Comparison of ENCODE assay signal across 9 cellular contexts in the genomic region with DNA sequence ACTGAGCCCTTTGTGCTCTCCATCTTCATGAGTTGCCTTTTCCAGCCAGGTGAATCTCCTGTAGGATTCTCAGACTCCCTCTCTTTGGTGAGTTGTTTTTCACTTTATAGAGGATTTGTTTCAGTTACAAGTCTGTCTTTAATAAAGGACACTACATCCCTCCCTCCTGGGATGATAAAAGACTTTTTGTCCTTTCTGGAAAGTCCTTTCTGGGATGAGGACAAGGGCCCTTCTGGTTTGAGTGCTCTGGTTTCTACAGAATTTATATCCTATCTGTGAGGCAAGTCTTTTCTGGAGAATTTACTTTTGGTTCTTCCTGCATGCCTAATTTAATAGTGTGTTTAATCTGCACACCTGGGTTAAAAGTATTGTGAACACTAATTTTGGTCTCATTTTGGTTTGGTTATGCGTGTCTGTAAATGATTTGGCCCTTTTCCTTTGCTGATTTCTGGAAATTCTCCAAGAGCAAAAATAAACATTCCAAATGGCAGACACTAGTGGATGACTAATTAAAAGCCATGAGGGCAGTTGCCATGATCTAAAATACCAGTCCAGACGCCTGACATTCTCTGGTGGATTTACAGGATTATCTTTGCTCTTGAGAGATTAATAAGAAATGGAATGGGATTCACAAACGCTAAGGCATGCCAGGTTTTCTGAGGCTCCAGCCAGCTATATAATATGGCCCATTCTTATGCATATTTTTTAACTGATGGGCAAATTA. TPM values are rescaled to one million over a fixed set of nuclear protein-coding genes. Genes with fewer than 3 reads are reported as not detected.
DNase-seq lines count a peak whose midpoint lies in the region; ATAC-seq, FAIRE-seq and TF ChIP-seq lines count a peak whose summit lies in the region.
"Had no signal": no experiment of that assay in that cellular context is flagged by ENCODE, and none has a peak within 500 bp of the region (broad histone marks: within the 10 kb centered on the region; RNA-seq: fewer than 3 reads in every experiment).

No MANE protein-coding gene starts in this region.

- H3K27ac Mint-ChIP-seq in Caco-2 (ENCODE audit: unreplicated experiment): peak overlapping the region; percentile 55

- H3K36me3 Mint-ChIP-seq in Caco-2 (ENCODE audit: insufficient read depth, unreplicated experiment): no peaks in the 10 kb centered on the region

- H3K27me3 Mint-ChIP-seq in Caco-2 (ENCODE audit: insufficient read depth, unreplicated experiment): no peaks in the 10 kb centered on the region

- H3K4me3 Mint-ChIP-seq in Caco-2 (ENCODE audit: unreplicated experiment): no peak overlapping the region

- H3K4me3 ChIP-seq in Caco-2 (ENCODE audit: low read depth, low read length): no peak overlapping the region
- H3K4me3 ChIP-seq in bronchial epithelial cell (ENCODE audit: low read depth, low read length): no peak overlapping the region
- H3K4me3 ChIP-seq in right lobe of liver: no peak overlapping the region
- H3K4me3 ChIP-seq: psoas muscle had no signal

- DNase-seq in Caco-2: no peak
- DNase-seq in NCI-H1694 (lab: John Stamatoyannopoulos, UW): peak; percentile 31
- DNase-seq in bronchial epithelial cell (ENCODE audit: low read depth): peak; percentile 77
- DNase-seq in right lobe of liver: no peak
- no peak for DNase-seq in stimulated activated CD4-positive, alpha-beta T cell treated with anti-CD3 and anti-CD28 coated beads, Interleukin-4, amount 100 ng/mL, for 24 hours
- DNase-seq in stimulated activated naive CD4-positive, alpha-beta T cell treated with Interleukin-2 at 50 U/mL for 16 hours (lab: John Stamatoyannopoulos, UW): no peak
- no peak for DNase-seq in NCI-H2171 (lab: John Stamatoyannopoulos, UW)
- no peak for DNase-seq in NCI-H146 (lab: John Stamatoyannopoulos, UW)
- DNase-seq: psoas muscle had no signal

- H3K9me3 ChIP-seq in Caco-2 (no peaks in the 10 kb centered on the region), right lobe of liver (no peaks in the 10 kb centered on the region)
- H3K9me3 ChIP-seq: psoas muscle had no signal

- POLR2A ChIA-PET in Caco-2 (lab: Charles Lee): no interaction called here

- CTCF ChIA-PET in Caco-2 (lab: Charles Lee): no interaction called here

- no TSS peak for BruUV-seq in Caco-2 (replicated peaks; lab: Mats Ljungman, UMichigan)

- TF ChIP-seq POLR2A in right lobe of liver (IDR thresholded peaks at IDR 0.05): no peak

- H3K4me1 ChIP-seq in Caco-2: peaks cover 7% of the 10 kb centered on the region; the same call in 1 of the 2 replicates
- peaks cover 0 to 13% (median 5%) of the 10 kb centered on the region in 4 donors for H3K4me1 ChIP-seq in right lobe of liver
- H3K4me1 ChIP-seq: psoas muscle had no signal

- WGBS in right lobe of liver (ENCODE audit: insufficient coverage, low coverage, low lambda C conversion rate, missing lambda C conversion rate): 23% methylated on average over 3 of the region's 3 CpGs

- H3K4me1 Mint-ChIP-seq in Caco-2 (ENCODE audit: low read depth, unreplicated experiment): peaks cover 12% of the 10 kb centered on the region

- peak; percentile 45 to 84 (median 58) for ATAC-seq in right lobe of liver

- intact Hi-C loops in Caco-2 (cut with micrococcal nuclease; ENCODE audit: unreplicated experiment) (no loop called here), right lobe of liver (cut with DNase I) (no loop called here)

- no peak for FAIRE-seq in bronchial epithelial cell (lab: Jason Lieb, UNC)

- H3K36me3 ChIP-seq in Caco-2 (ENCODE audit: control insufficient read depth, insufficient read depth, low read length) (no peaks in the 10 kb centered on the region), bronchial epithelial cell (ENCODE audit: control insufficient read depth, insufficient read depth, low read length) (no peaks in the 10 kb centered on the region), right lobe of liver (no peaks in the 10 kb centered on the region)

- TF ChIP-seq CTCF in Caco-2 (IDR thresholded peaks at IDR 0.05; ENCODE audit: insufficient read depth in 1 of 2, low read depth in 1 of 2, low read length in 1 of 2, severe bottlenecking in 1 of 2, unreplicated experiment in 1 of 2) (no peak), bronchial epithelial cell (IDR thresholded peaks at IDR 0.05; ENCODE audit: insufficient read depth, low read length, severe bottlenecking) (no peak), right lobe of liver (IDR thresholded peaks at IDR 0.05) (no peak)

- H3K27me3 ChIP-seq in Caco-2 (replicated peaks; ENCODE audit: control insufficient read depth, insufficient read depth, low read length): no peaks in the 10 kb centered on the region
- H3K27me3 ChIP-seq in bronchial epithelial cell (ENCODE audit: control insufficient read depth, insufficient read depth, low read length): no peaks in the 10 kb centered on the region
- no peaks in the 10 kb centered on the region for H3K27me3 ChIP-seq in right lobe of liver

- peak overlapping the region in 1 of 3 donors; percentile 15 for H3K27ac ChIP-seq in right lobe of liver
- H3K27ac ChIP-seq: psoas muscle had no signal

- no peaks in the 10 kb centered on the region for H3K9me3 Mint-ChIP-seq in Caco-2 (ENCODE audit: unreplicated experiment)

RNA-seq across cellular contexts. Expression of gene TCP11, which starts 44.8 kb away (rescaled TPM):
- not detected in 2 replicates for total RNA-seq in Caco-2 (2022)
- not detected in 2 replicates for total RNA-seq in bronchial epithelial cell
- under 1 TPM in 1 of 6 experiments, not detected in 5; 0.31 TPM for total RNA-seq in right lobe of liver
- total RNA-seq: psoas muscle had no signal

Comparison
In these comparisons a context has a peak if more than half of its experiments do, and no peak if none do; other contexts are left out.
1. DNase-seq: peak in NCI-H1694 (single experiment) and bronchial epithelial cell (single experiment); none in Caco-2 (0 of 2), right lobe of liver (0 of 3), stimulated activated CD4-positive, alpha-beta T cell treated with anti-CD3 and anti-CD28 coated beads, Interleukin-4, amount 100 ng/mL, for 24 hours (single experiment), stimulated activated naive CD4-positive, alpha-beta T cell treated with Interleukin-2 at 50 U/mL for 16 hours (single experiment), NCI-H2171 (single experiment) and NCI-H146 (single experiment).